In the genomic region with DNA sequence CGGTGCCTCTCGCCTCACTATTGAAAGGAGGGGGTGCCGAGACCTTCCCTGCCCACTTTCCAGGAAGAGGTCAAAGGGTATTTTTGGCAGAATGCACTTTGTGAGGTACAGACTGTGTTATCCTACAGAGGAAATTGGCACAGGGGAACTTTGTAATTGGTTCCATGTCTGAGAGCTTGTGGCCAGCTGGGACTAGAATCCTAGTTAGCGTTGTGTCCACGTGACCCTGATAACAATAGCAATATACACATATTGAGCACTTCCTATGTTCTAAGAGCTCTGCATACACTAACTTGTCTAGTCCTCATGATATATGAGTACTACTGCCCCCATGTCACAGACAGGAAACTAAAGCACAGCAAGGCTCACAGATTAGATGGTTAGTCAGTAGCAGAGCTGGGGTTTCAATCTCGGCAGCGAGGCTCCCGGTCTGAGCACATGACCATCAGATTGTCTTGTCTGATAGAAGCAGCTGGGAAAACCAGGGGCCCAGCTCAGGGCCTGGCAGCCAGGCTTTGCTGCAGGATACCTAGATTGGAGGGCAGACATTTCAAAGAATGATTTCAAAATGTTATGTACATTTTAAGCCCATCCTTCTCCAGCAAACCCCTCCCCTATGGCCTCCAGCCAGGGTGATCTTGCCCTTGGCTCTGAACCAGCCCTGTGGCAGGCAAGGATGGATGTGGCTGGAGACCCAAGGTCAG, we compare ENCODE assay signal across 8 cellular contexts. TPM values are rescaled to one million over a fixed set of nuclear protein-coding genes. Genes with fewer than 3 reads are reported as not detected.
DNase-seq lines count a peak whose midpoint lies in the region; ATAC-seq and TF ChIP-seq lines count a peak whose summit lies in the region.

No MANE protein-coding gene starts in this region.

- DNase-seq in CD1c-positive myeloid dendritic cell (ENCODE audit: extremely low spot score) (peak; percentile 51), NCI-H774 (lab: John Stamatoyannopoulos, UW) (peak; percentile 72), right atrium auricular region (ENCODE audit: low spot score) (peak; percentile 66), endothelial cell (ENCODE audit: low spot score) (no peak)
- peak; percentile 85 for DNase-seq in activated naive CD4-positive, alpha-beta T cell treated with anti-CD3 and anti-CD28 coated beads for 36 hours

- H3K9me3 Mint-ChIP-seq in activated naive CD4-positive, alpha-beta T cell treated with anti-CD3 and anti-CD28 coated beads for 36 hours: no peaks in the 10 kb centered on the region
- H3K9me3 Mint-ChIP-seq in endothelial cell (ENCODE audit: unreplicated experiment): no peaks in the 10 kb centered on the region

- H3K9ac ChIP-seq in skeletal muscle satellite cell (ENCODE audit: low read depth, low read length): no peak overlapping the region

- H3K4me1 ChIP-seq in right atrium auricular region (peaks cover 0 to 18% of the 10 kb centered on the region in 2 donors), skeletal muscle satellite cell (ENCODE audit: control insufficient read depth, insufficient read depth, low read length) (peaks cover 39% of the 10 kb centered on the region)

- H3K27ac Mint-ChIP-seq in activated naive CD4-positive, alpha-beta T cell treated with anti-CD3 and anti-CD28 coated beads for 36 hours: peak overlapping the region; percentile 93
- no peak overlapping the region for H3K27ac Mint-ChIP-seq in endothelial cell (ENCODE audit: unreplicated experiment)

- no peak overlapping the region for H3K27ac ChIP-seq in right atrium auricular region

- peaks cover 41% of the 10 kb centered on the region for H3K4me1 Mint-ChIP-seq in activated naive CD4-positive, alpha-beta T cell treated with anti-CD3 and anti-CD28 coated beads for 36 hours (ENCODE audit: low read depth)
- peaks cover 6% of the 10 kb centered on the region for H3K4me1 Mint-ChIP-seq in endothelial cell (ENCODE audit: unreplicated experiment)

- peaks cover 27% of the 10 kb centered on the region for H3K36me3 Mint-ChIP-seq in activated naive CD4-positive, alpha-beta T cell treated with anti-CD3 and anti-CD28 coated beads for 36 hours (ENCODE audit: low read depth)
- H3K36me3 Mint-ChIP-seq in endothelial cell (ENCODE audit: low read depth, unreplicated experiment): peaks cover 7% of the 10 kb centered on the region

- peak overlapping the region; percentile 83 for H3K4me3 Mint-ChIP-seq in activated naive CD4-positive, alpha-beta T cell treated with anti-CD3 and anti-CD28 coated beads for 36 hours
- no peak overlapping the region for H3K4me3 Mint-ChIP-seq in endothelial cell (ENCODE audit: unreplicated experiment)

- H3K27me3 ChIP-seq in right atrium auricular region (no peaks in the 10 kb centered on the region), skeletal muscle satellite cell (ENCODE audit: control insufficient read depth, insufficient read depth, low read length) (no peaks in the 10 kb centered on the region)

- H3K27me3 Mint-ChIP-seq in activated naive CD4-positive, alpha-beta T cell treated with anti-CD3 and anti-CD28 coated beads for 36 hours (ENCODE audit: low read depth): no peaks in the 10 kb centered on the region
- peaks cover 3% of the 10 kb centered on the region for H3K27me3 Mint-ChIP-seq in endothelial cell (ENCODE audit: unreplicated experiment)

- CTCF ChIA-PET in activated naive CD4-positive, alpha-beta T cell treated with anti-CD3 and anti-CD28 coated beads for 36 hours (lab: Charles Lee): interaction anchor here (0.5 to 4.6 kb wide), 11 partner anchors 9 to 395 kb away, joined by 3 to 33 read pairs (median 5); no protein-coding TSS in a partner anchor

- H3K36me3 ChIP-seq in right atrium auricular region (no peaks in the 10 kb centered on the region), skeletal muscle satellite cell (ENCODE audit: insufficient read depth, low read length) (no peaks in the 10 kb centered on the region)

- intact Hi-C loops in activated naive CD4-positive, alpha-beta T cell treated with anti-CD3 and anti-CD28 coated beads for 36 hours (cut with micrococcal nuclease): loop anchor here (1.0 to 5.0 kb wide), 6 partner anchors 11 to 626 kb away; a partner anchor contains a TSS

- no peaks in the 10 kb centered on the region for H3K9me3 ChIP-seq in right atrium auricular region
- no peaks in the 10 kb centered on the region for H3K9me3 ChIP-seq in skeletal muscle satellite cell (replicated peaks; ENCODE audit: low read length)

- peak overlapping the region in 1 of 2 donors; percentile 52 for H3K4me3 ChIP-seq in right atrium auricular region
- H3K4me3 ChIP-seq in skeletal muscle satellite cell (ENCODE audit: low read length): no peak overlapping the region

- H3K4me2 ChIP-seq in skeletal muscle satellite cell (ENCODE audit: low read length): peak overlapping the region; percentile 10

- ATAC-seq in GM19328 (IDR thresholded peaks at IDR 0.05; ENCODE audit: unreplicated experiment) (peak; percentile 81), HG03280 (IDR thresholded peaks at IDR 0.05; ENCODE audit: unreplicated experiment) (peak; percentile 88)

- no peak for TF ChIP-seq CTCF in right atrium auricular region (IDR thresholded peaks at IDR 0.05)
- TF ChIP-seq CTCF in endothelial cell (IDR thresholded peaks at IDR 0.05; ENCODE audit: unreplicated experiment): no peak

RNA-seq across cellular contexts. Expression of a gene that starts 1.4 kb away (rescaled TPM):
- 10 to 100 TPM; 49.8 to 51.4 TPM for total RNA-seq in activated naive CD4-positive, alpha-beta T cell treated with anti-CD3 and anti-CD28 coated beads for 36 hours
- total RNA-seq in right atrium auricular region (1 to 10 TPM; 1.4 to 7.2 TPM), endothelial cell (ENCODE audit: unreplicated experiment) (6.6 TPM)
- 20.0 and 32.8 TPM in 2 replicates for total RNA-seq in skeletal muscle satellite cell (2012; rRNA removed)
